Comparison of ENCODE assay signal across 8 cellular contexts in the genomic region with DNA sequence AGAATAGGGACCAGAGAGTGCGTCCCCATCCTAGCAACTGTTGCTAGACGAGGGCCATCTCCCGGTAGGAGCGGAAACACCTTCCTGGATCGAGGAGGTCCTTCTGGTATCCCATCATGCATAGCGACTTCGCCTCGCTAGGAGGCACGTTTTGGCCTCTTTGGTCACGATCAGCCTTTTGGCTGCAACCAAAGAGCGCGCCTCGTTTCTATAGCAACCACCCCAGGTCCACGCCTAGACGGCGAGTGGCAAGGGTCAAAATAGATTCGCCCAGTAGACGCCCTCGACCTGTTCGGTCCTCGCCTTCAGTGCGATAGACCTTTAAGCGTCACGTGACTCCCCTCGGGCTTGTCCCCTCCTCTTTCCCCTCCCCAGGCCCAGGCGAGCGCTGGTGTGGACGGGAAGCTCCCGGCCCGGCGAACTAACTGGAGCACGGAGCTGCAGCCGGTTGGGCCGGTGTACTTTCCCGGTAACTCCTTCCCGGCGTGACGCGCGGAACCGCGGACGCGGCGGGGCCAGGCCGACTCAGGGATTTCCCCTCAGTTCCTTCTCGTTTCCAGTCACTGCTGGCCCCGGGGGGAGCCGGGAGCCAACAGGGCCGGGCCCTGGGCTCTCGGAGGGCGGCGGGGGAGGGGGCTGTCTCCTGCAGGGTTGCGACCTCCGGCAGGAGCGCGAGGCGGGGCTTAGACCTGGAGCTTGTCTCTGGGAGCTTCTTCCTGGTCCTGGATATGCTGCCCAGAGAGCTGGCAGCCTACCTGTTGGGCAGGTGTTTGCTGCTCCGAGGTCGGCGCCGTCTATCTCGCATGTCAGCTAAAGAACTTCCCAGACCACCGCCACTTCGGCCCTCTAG. TPM values are rescaled to one million over a fixed set of nuclear protein-coding genes. Genes with fewer than 3 reads are reported as not detected.
DNase-seq lines count a peak whose midpoint lies in the region; ATAC-seq and TF ChIP-seq lines count a peak whose summit lies in the region.

A gene (plus strand): TSS at position 359 of the 850 bp plus-strand sequence. CDS start 2,258 bp downstream, outside the sequence.

- H3K36me3 ChIP-seq in thyroid gland, result peaks cover 0 to 4% of the 10 kb centered on the region in 2 donors

- no peaks in the 10 kb centered on the region for H3K27me3 ChIP-seq in thyroid gland

- H3K27ac ChIP-seq in thyroid gland, result peak within 1 kb of the TSS; percentile 92 to 98 (median 94)

- peak; percentile 91 for DNase-seq in GM10248 (ENCODE audit: extremely low spot score)
- DNase-seq in NCI-H1092 (lab: John Stamatoyannopoulos, UW), result peak; percentile 100
- peak; percentile 96 for DNase-seq in SKM-1 (lab: John Stamatoyannopoulos, UW; ENCODE audit: unreplicated experiment)
- peak; percentile 97 for DNase-seq in glutamatergic neuron
- peak; percentile 99 for DNase-seq in osteocyte (ENCODE audit: extremely low spot score, unreplicated experiment)
- DNase-seq in thyroid gland, result peak; percentile 99

- intact Hi-C loops in thyroid gland (cut with DNase I), result no loop called here

- peak; percentile 47 for ATAC-seq in HG02588 (IDR thresholded peaks at IDR 0.05; ENCODE audit: unreplicated experiment)

- peak within 1 kb of the TSS; percentile 95 for H3K4me3 Mint-ChIP-seq in activated naive CD8-positive, alpha-beta T cell
- H3K4me3 Mint-ChIP-seq in glutamatergic neuron (ENCODE audit: unreplicated experiment) (peak within 1 kb of the TSS; percentile 92), osteocyte (ENCODE audit: unreplicated experiment) (peak within 1 kb of the TSS; percentile 94)

- H3K9me3 ChIP-seq in thyroid gland, result no peaks in the 10 kb centered on the region

- 0% methylated on average over 12 to 36 of the region's 65 CpGs for WGBS in thyroid gland, 2 donors

- CTCF ChIA-PET in GM10248 (lab: Yijun Ruan, JAX), result no interaction called here

- TF ChIP-seq POLR2A in thyroid gland (IDR thresholded peaks at IDR 0.05), result peak in 1 of 2 donors; percentile 84

- peaks cover 51% of the 10 kb centered on the region for H3K4me1 Mint-ChIP-seq in activated naive CD8-positive, alpha-beta T cell (ENCODE audit: low read depth)
- H3K4me1 Mint-ChIP-seq in glutamatergic neuron (ENCODE audit: low read depth, unreplicated experiment) (peaks cover 8% of the 10 kb centered on the region), osteocyte (ENCODE audit: unreplicated experiment) (peaks cover 38% of the 10 kb centered on the region)

- peak within 1 kb of the TSS; percentile 72 to 100 (median 82) for H3K4me3 ChIP-seq in thyroid gland (replicated peaks in 1 of 3)

- TF ChIP-seq CTCF in GM10248 (IDR thresholded peaks at IDR 0.05; ENCODE audit: control extremely low read depth, extremely low read depth, low read depth, missing control alignments) (no peak), glutamatergic neuron (IDR thresholded peaks at IDR 0.05; ENCODE audit: partially characterized antibody, unreplicated experiment) (no peak), osteocyte (IDR thresholded peaks at IDR 0.05) (peak; percentile 26), thyroid gland (IDR thresholded peaks at IDR 0.05) (peak in 3 of 6 experiments; percentile 9 to 20 (median 18))

- H3K4me1 ChIP-seq in thyroid gland, result peaks cover 28% of the 10 kb centered on the region in 2 donors

- no peaks in the 10 kb centered on the region for H3K9me3 Mint-ChIP-seq in activated naive CD8-positive, alpha-beta T cell (ENCODE audit: low read depth)
- H3K9me3 Mint-ChIP-seq in glutamatergic neuron (ENCODE audit: unreplicated experiment) (peaks cover 7% of the 10 kb centered on the region), osteocyte (ENCODE audit: unreplicated experiment) (no peaks in the 10 kb centered on the region)

- H3K36me3 Mint-ChIP-seq in activated naive CD8-positive, alpha-beta T cell, result no peaks in the 10 kb centered on the region
- H3K36me3 Mint-ChIP-seq in glutamatergic neuron (ENCODE audit: unreplicated experiment), result no peaks in the 10 kb centered on the region
- H3K36me3 Mint-ChIP-seq in osteocyte (ENCODE audit: unreplicated experiment), result peaks cover 2% of the 10 kb centered on the region

- POLR2A ChIA-PET in GM10248 (lab: Yijun Ruan, JAX), result interaction anchor here (0.9 kb wide), 1 partner anchor 1775 kb away, joined by 4 read pairs; no protein-coding TSS in a partner anchor

- H3K27ac Mint-ChIP-seq in activated naive CD8-positive, alpha-beta T cell, result peak within 1 kb of the TSS; percentile 98
- H3K27ac Mint-ChIP-seq in glutamatergic neuron (ENCODE audit: unreplicated experiment) (peak within 1 kb of the TSS; percentile 80), osteocyte (ENCODE audit: unreplicated experiment) (peak within 1 kb of the TSS; percentile 100)

- no peaks in the 10 kb centered on the region for H3K27me3 Mint-ChIP-seq in activated naive CD8-positive, alpha-beta T cell
- H3K27me3 Mint-ChIP-seq in glutamatergic neuron (ENCODE audit: unreplicated experiment) (peaks cover 9% of the 10 kb centered on the region), osteocyte (ENCODE audit: unreplicated experiment) (no peaks in the 10 kb centered on the region)

RNA-seq across cellular contexts. Expression of the gene that starts here (rescaled TPM):
- total RNA-seq in glutamatergic neuron (ENCODE audit: unreplicated experiment), result 32.5 TPM
- total RNA-seq in osteocyte, result 20.8 and 28.8 TPM in 2 replicates
- total RNA-seq in thyroid gland, result 10 to 100 TPM; 24.3 to 46.8 (median 29.7) TPM

Comparison
In these comparisons a context has a peak if more than half of its experiments do, and no peak if none do; other contexts are left out.
1. Peak in every context shown above with its lines: DNase-seq, ATAC-seq, H3K4me3 ChIP-seq and H3K27ac ChIP-seq.